ENCODE assay signal across 8 cellular contexts in the genomic region with DNA sequence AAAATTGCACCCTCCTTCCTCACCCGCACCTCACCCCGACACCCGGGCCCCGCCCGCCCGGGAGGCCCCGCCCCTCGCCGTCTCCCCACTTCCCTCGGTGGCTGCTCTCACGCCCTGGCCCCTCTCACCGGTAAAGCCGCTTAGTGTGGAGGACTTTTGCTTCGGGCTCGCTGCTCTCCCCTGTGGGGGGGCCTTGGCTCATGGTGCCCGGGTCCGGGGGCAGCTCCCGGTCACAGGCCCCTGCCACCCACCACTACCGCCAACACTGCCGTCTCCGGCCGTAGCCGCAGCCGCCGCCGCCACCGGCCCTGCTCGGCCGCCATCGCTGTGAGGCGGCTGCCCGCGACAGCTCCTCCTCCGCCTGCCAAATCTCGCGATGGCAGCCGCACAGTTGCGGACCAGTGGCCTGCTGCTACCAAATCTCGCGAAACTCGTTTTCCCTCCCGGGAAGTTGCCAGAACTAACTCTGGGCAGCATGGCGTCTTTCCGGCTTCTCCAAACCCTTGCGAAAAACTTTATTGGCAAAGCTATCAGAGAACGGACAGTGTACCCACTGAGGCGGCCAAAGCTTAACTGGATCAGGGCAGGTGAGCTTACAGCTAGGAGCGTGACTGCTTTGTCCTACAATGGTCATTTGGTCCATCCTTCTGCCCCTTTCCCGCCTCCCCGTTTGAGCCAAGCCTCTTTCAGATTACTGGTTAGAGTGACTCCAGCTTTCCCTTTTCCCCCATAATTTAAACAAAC. TPM values are rescaled to one million over a fixed set of nuclear protein-coding genes. Genes with fewer than 3 reads are reported as not detected.
DNase-seq lines count a peak whose midpoint lies in the region; ATAC-seq and TF ChIP-seq lines count a peak whose summit lies in the region.

A gene with protein sequence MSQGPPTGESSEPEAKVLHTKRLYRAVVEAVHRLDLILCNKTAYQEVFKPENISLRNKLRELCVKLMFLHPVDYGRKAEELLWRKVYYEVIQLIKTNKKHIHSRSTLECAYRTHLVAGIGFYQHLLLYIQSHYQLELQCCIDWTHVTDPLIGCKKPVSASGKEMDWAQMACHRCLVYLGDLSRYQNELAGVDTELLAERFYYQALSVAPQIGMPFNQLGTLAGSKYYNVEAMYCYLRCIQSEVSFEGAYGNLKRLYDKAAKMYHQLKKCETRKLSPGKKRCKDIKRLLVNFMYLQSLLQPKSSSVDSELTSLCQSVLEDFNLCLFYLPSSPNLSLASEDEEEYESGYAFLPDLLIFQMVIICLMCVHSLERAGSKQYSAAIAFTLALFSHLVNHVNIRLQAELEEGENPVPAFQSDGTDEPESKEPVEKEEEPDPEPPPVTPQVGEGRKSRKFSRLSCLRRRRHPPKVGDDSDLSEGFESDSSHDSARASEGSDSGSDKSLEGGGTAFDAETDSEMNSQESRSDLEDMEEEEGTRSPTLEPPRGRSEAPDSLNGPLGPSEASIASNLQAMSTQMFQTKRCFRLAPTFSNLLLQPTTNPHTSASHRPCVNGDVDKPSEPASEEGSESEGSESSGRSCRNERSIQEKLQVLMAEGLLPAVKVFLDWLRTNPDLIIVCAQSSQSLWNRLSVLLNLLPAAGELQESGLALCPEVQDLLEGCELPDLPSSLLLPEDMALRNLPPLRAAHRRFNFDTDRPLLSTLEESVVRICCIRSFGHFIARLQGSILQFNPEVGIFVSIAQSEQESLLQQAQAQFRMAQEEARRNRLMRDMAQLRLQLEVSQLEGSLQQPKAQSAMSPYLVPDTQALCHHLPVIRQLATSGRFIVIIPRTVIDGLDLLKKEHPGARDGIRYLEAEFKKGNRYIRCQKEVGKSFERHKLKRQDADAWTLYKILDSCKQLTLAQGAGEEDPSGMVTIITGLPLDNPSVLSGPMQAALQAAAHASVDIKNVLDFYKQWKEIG (minus strand): TSS at position 347 of the 744 bp plus-strand sequence. CDS start 145 bp downstream, at position 202.

- peak within 1 kb of the TSS; percentile 97 for H3K4me3 Mint-ChIP-seq in activated naive CD4-positive, alpha-beta T cell treated with anti-CD3 and anti-CD28 coated beads, Interleukin-2, amount 50 U/mL, for 24 hours

- H3K36me3 Mint-ChIP-seq in activated naive CD4-positive, alpha-beta T cell treated with anti-CD3 and anti-CD28 coated beads, Interleukin-2, amount 50 U/mL, for 24 hours, result peaks cover 6% of the 10 kb centered on the region

- no peaks in the 10 kb centered on the region for H3K27me3 ChIP-seq in GM06990 (replicated peaks; ENCODE audit: control insufficient read depth, insufficient read depth, low read length)

- peak within 1 kb of the TSS; percentile 75 for H3K27ac ChIP-seq in temporal lobe (ENCODE audit: low read depth, low read length)

- peak; percentile 95 for DNase-seq in GM06990 (ENCODE audit: extremely low read depth, insufficient read length)
- DNase-seq in NCI-H1092 (lab: John Stamatoyannopoulos, UW), result peak; percentile 99
- DNase-seq in globus pallidus (ENCODE audit: low spot score), result peak; percentile 95
- peak; percentile 95 for DNase-seq in occipital lobe (lab: John Stamatoyannopoulos, UW)

- TF ChIP-seq CTCF in GM06990 (IDR thresholded peaks at IDR 0.05; ENCODE audit: insufficient read depth, low read length, poor library complexity, severe bottlenecking), result no peak

- H3K4me3 ChIP-seq in GM06990 (replicated peaks; ENCODE audit: low read depth, low read length), result peak within 1 kb of the TSS; percentile 82

- no peaks in the 10 kb centered on the region for H3K27me3 Mint-ChIP-seq in activated naive CD4-positive, alpha-beta T cell treated with anti-CD3 and anti-CD28 coated beads, Interleukin-2, amount 50 U/mL, for 24 hours

- H3K4me1 Mint-ChIP-seq in activated naive CD4-positive, alpha-beta T cell treated with anti-CD3 and anti-CD28 coated beads, Interleukin-2, amount 50 U/mL, for 24 hours, result peaks cover 37% of the 10 kb centered on the region

- peaks cover 16% of the 10 kb centered on the region for H3K36me3 ChIP-seq in GM06990 (ENCODE audit: control insufficient read depth, insufficient read depth, low read length)

- H3K27ac Mint-ChIP-seq in activated naive CD4-positive, alpha-beta T cell treated with anti-CD3 and anti-CD28 coated beads, Interleukin-2, amount 50 U/mL, for 24 hours, result peak within 1 kb of the TSS; percentile 93

- ATAC-seq in HG02588 (IDR thresholded peaks at IDR 0.05; ENCODE audit: unreplicated experiment), result peak; percentile 80
- ATAC-seq in SK-N-SH treated with all-trans-retinoic acid at 6 μM for 48 hours, result peak; percentile 96

- H3K9me3 Mint-ChIP-seq in activated naive CD4-positive, alpha-beta T cell treated with anti-CD3 and anti-CD28 coated beads, Interleukin-2, amount 50 U/mL, for 24 hours, result no peaks in the 10 kb centered on the region

TF ChIP-seq in SK-N-SH treated with all-trans-retinoic acid at 6 μM for 48 hours, 23 proteins besides CTCF, POLR2A, EP300 and RAD21:
- TF ChIP-seq ARNTL (CRISPR knock-in tag; IDR thresholded peaks at IDR 0.05; ENCODE audit: borderline replicate concordance, low read depth) (no peak), ZC3H10 (CRISPR knock-in tag; IDR thresholded peaks at IDR 0.05) (peak; percentile 84)

RNA-seq across cellular contexts. Expression of the gene that starts here (rescaled TPM):
- total RNA-seq in occipital lobe (31.2 TPM), temporal lobe (27.5 TPM)

Comparison
In these comparisons a context has a peak if more than half of its experiments do, and no peak if none do; other contexts are left out.
1. Peak in every context shown above with its lines: DNase-seq, ATAC-seq, H3K4me3 ChIP-seq and H3K27ac ChIP-seq.